Comparison of ENCODE assay signal across 8 cellular contexts in the genomic region with DNA sequence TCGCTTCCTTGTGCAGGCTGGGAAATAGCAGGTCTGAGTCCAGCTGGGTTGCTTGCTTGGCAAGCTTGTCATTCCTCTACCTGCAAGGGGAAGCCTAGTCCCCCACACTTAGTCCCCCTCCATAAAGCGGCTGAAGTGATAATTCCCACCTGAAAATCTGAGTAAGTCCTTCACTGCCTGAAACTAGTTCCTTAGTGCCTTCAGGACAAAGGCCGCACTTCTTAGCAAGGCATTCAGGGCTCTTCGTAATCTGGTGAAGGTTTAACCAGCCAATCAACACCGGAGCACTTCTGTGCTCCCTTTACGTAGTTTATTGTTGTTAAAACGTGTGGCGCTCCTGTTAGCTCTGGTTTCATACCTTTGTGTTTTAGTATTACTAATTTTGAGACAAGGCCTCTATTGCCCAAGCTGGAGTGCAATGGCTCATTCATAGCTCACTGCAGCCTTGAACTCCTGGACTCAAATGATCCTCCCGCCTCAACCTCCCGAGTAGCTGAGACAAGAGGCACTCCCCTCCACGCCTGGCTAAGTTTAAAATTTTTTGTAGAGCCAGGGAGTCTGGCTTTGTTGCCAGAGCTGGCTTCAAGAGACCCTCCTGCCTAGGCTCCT. TPM values are rescaled to one million over a fixed set of nuclear protein-coding genes. Genes with fewer than 3 reads are reported as not detected.
DNase-seq lines count a peak whose midpoint lies in the region; ATAC-seq and TF ChIP-seq lines count a peak whose summit lies in the region.

No MANE protein-coding gene starts in this region.

- peak; percentile 20 for ATAC-seq in HG02588 (IDR thresholded peaks at IDR 0.05; ENCODE audit: unreplicated experiment)
- ATAC-seq in GM21447 (IDR thresholded peaks at IDR 0.05; ENCODE audit: unreplicated experiment) = no peak

- H3K36me3 ChIP-seq in mesodermal cell (ENCODE audit: control insufficient read depth, insufficient read depth, low read length) = peaks cover 4% of the 10 kb centered on the region

- POLR2A ChIA-PET in AG04449 (lab: Yijun Ruan, JAX) = interaction anchor here (0.5 kb wide), 1 partner anchor 10 kb away, joined by 3 read pairs; no protein-coding TSS in a partner anchor

- H3K4me3 ChIP-seq in AG04449 (ENCODE audit: low read depth, low read length) (peak overlapping the region; percentile 91), mesodermal cell (ENCODE audit: extremely low read depth, insufficient read depth, low read length, poor library complexity, severe bottlenecking) (peak overlapping the region; percentile 93)

- H3K27ac Mint-ChIP-seq in brain = peak overlapping the region; percentile 86 to 99 (median 96)

- no peak for DNase-seq in AG04449 (ENCODE audit: low read depth, low spot score)
- DNase-seq in KG1 (lab: John Stamatoyannopoulos, UW) = no peak
- DNase-seq in GM19238 (ENCODE audit: insufficient read length, low spot score) = no peak
- no peak for DNase-seq in NCI-H1105 (lab: John Stamatoyannopoulos, UW)

- peak overlapping the region; percentile 95 to 97 (median 96) for H3K4me3 Mint-ChIP-seq in brain

- peaks cover 49% of the 10 kb centered on the region for H3K4me1 Mint-ChIP-seq in brain

- H3K4me1 ChIP-seq in mesodermal cell (ENCODE audit: control insufficient read depth, insufficient read depth, low read length, poor library complexity, severe bottlenecking) = peaks cover 6% of the 10 kb centered on the region

- H3K27me3 Mint-ChIP-seq in brain = peaks cover 14% of the 10 kb centered on the region

- no peaks in the 10 kb centered on the region for H3K9me3 ChIP-seq in mesodermal cell (ENCODE audit: control insufficient read depth, low read length)

- H3K36me3 Mint-ChIP-seq in brain = no peaks in the 10 kb centered on the region

- H3K27ac ChIP-seq in mesodermal cell (ENCODE audit: low read depth, low read length, severe bottlenecking) = peak overlapping the region; percentile 89

- no peak for TF ChIP-seq CTCF in AG04449 (IDR thresholded peaks at IDR 0.05; ENCODE audit: insufficient read depth, low read length, missing control alignments)
- no peak for TF ChIP-seq CTCF in brain (conservative IDR thresholded peaks at IDR 0.05)

- peaks cover 0 to 2% (median 0%) of the 10 kb centered on the region in 5 experiments for H3K9me3 Mint-ChIP-seq in brain

- 55 to 64% methylated on average over 8 to 9 of the region's 11 CpGs for WGBS in mesodermal cell (ENCODE audit: insufficient coverage in 2 of 2), 2 experiments

- CTCF ChIA-PET in AG04449 (lab: Yijun Ruan, JAX) = interaction anchor here (1.0 to 4.5 kb wide), 6 partner anchors 9 to 373 kb away, joined by 3 to 47 read pairs (median 5); a partner anchor contains a TSS

RNA-seq across cellular contexts. Expression of a gene that starts 0.8 kb away (rescaled TPM):
- 28.0 TPM for polyA plus RNA-seq in brain (ENCODE audit: insufficient read depth, low read depth, low replicate concordance)
- polyA plus RNA-seq in mesodermal cell (2013, experiment 1 of 2) = 26.2 TPM
- polyA plus RNA-seq in mesodermal cell (2013, experiment 2 of 2) = 33.8 TPM

RNA-seq across cellular contexts. Expression of a gene that starts 9.2 kb away (rescaled TPM):
- polyA plus RNA-seq in brain (ENCODE audit: insufficient read depth, low read depth, low replicate concordance) = 2.6 TPM
- polyA plus RNA-seq in mesodermal cell (2013, experiment 1 of 2) = 1.00 TPM
- polyA plus RNA-seq in mesodermal cell (2013, experiment 2 of 2) = not detected

RNA-seq across cellular contexts. Expression of a gene that starts 21.0 kb away (rescaled TPM):
- 64.6 TPM for polyA plus RNA-seq in brain (ENCODE audit: insufficient read depth, low read depth, low replicate concordance)
- 63.8 TPM for polyA plus RNA-seq in mesodermal cell (2013, experiment 1 of 2)
- 47.6 TPM for polyA plus RNA-seq in mesodermal cell (2013, experiment 2 of 2)

RNA-seq across cellular contexts. Expression of a gene that starts 37.8 kb away (rescaled TPM):
- 1.0 TPM for polyA plus RNA-seq in brain (ENCODE audit: insufficient read depth, low read depth, low replicate concordance)
- polyA plus RNA-seq in mesodermal cell (2013, experiment 1 of 2) = not detected
- 0.20 TPM for polyA plus RNA-seq in mesodermal cell (2013, experiment 2 of 2)

RNA-seq across cellular contexts. Expression of a gene that starts 42.8 kb away (rescaled TPM):
- 77.4 TPM for polyA plus RNA-seq in brain (ENCODE audit: insufficient read depth, low read depth, low replicate concordance)
- 12.5 TPM for polyA plus RNA-seq in mesodermal cell (2013, experiment 1 of 2)
- polyA plus RNA-seq in mesodermal cell (2013, experiment 2 of 2) = 10.1 TPM
